Comparison of ENCODE assay signal across 18 cellular contexts in genomic region chr1:94462606-94463005, GRCh38.
"Had no signal": no experiment of that assay in that cellular context is flagged by ENCODE, and none has a peak within 500 bp of the region (broad histone marks: within the 10 kb centered on the region; RNA-seq: fewer than 3 reads in every experiment).

No MANE protein-coding gene starts in this region.

- H3K27ac Mint-ChIP-seq: activated naive CD8-positive, alpha-beta T cell treated with anti-CD3 and anti-CD28 coated beads for 36 hours; activated T-cell treated with anti-CD3 and anti-CD28 coated beads, Interleukin-2, amount 50 U/mL, for 72 hours; dendritic cell treated with granulocyte-macrophage colony-stimulating factor and Interleukin-4, amounts not matched to agents 40 ng/mL and 50 ng/mL, for 4 days; natural killer cell; stimulated activated memory B cell treated with anti-CD40 and anti-IgM and Interleukin-4, amounts not matched to agents 10 μg/mL and 1 μg/mL and 100 μg/mL, for 72 hours; WTC11 had no signal

- H3K9me3 ChIP-seq: prostate gland, tibial nerve had no signal

- H3K4me1 ChIP-seq: prostate gland had no signal

- H3K36me3 ChIP-seq: prostate gland had no signal

- H3K27me3 Mint-ChIP-seq: activated naive CD8-positive, alpha-beta T cell treated with anti-CD3 and anti-CD28 coated beads for 36 hours; dendritic cell treated with granulocyte-macrophage colony-stimulating factor and Interleukin-4, amounts not matched to agents 40 ng/mL and 50 ng/mL, for 4 days; stimulated activated memory B cell treated with anti-CD40 and anti-IgM and Interleukin-4, amounts not matched to agents 10 μg/mL and 1 μg/mL and 100 μg/mL, for 72 hours had no signal

- H3K27me3 ChIP-seq: tibial nerve had no signal

- ATAC-seq: activated T-cell treated with anti-CD3 and anti-CD28 coated beads, Interleukin-2, amount 50 U/mL, for 72 hours; natural killer cell; stimulated activated memory B cell treated with anti-CD40 and anti-IgM and Interleukin-4, amounts not matched to agents 10 μg/mL and 1 μg/mL and 100 μg/mL, for 72 hours; WTC11 had no signal

- H3K4me3 Mint-ChIP-seq: activated naive CD8-positive, alpha-beta T cell treated with anti-CD3 and anti-CD28 coated beads for 36 hours; activated T-cell treated with anti-CD3 and anti-CD28 coated beads, Interleukin-2, amount 50 U/mL, for 72 hours; dendritic cell treated with granulocyte-macrophage colony-stimulating factor and Interleukin-4, amounts not matched to agents 40 ng/mL and 50 ng/mL, for 4 days; natural killer cell; stimulated activated memory B cell treated with anti-CD40 and anti-IgM and Interleukin-4, amounts not matched to agents 10 μg/mL and 1 μg/mL and 100 μg/mL, for 72 hours; WTC11 had no signal

- H3K4me3 ChIP-seq: prostate gland, tibial nerve had no signal

- H3K27ac ChIP-seq: epithelial cell of prostate, prostate gland had no signal

- H3K9me3 Mint-ChIP-seq: activated naive CD8-positive, alpha-beta T cell treated with anti-CD3 and anti-CD28 coated beads for 36 hours; activated T-cell treated with anti-CD3 and anti-CD28 coated beads, Interleukin-2, amount 50 U/mL, for 72 hours; dendritic cell treated with granulocyte-macrophage colony-stimulating factor and Interleukin-4, amounts not matched to agents 40 ng/mL and 50 ng/mL, for 4 days; natural killer cell; stimulated activated memory B cell treated with anti-CD40 and anti-IgM and Interleukin-4, amounts not matched to agents 10 μg/mL and 1 μg/mL and 100 μg/mL, for 72 hours had no signal

- DNase-seq: activated CD4-positive, alpha-beta T cell treated with anti-CD3 and anti-CD28 coated beads for 48 hours; activated CD8-positive, alpha-beta memory T cell treated with anti-CD3 and anti-CD28 coated beads, Interleukin-2, amount 50 U/mL, for 48 hours; activated gamma-delta T cell treated with Interleukin-2 at 50 U/mL for 16 hours; activated naive CD8-positive, alpha-beta T cell treated with anti-CD3 and anti-CD28 coated beads for 36 hours; activated T-cell treated with anti-CD3 and anti-CD28 coated beads, Interleukin-2, amount 50 U/mL, for 72 hours; aorta; effector memory CD4-positive, alpha-beta T cell; foreskin melanocyte; head of caudate nucleus; natural killer cell; nucleus accumbens; substantia nigra had no signal
